20 cellular contexts compared by ENCODE assay signal in the genomic region with DNA sequence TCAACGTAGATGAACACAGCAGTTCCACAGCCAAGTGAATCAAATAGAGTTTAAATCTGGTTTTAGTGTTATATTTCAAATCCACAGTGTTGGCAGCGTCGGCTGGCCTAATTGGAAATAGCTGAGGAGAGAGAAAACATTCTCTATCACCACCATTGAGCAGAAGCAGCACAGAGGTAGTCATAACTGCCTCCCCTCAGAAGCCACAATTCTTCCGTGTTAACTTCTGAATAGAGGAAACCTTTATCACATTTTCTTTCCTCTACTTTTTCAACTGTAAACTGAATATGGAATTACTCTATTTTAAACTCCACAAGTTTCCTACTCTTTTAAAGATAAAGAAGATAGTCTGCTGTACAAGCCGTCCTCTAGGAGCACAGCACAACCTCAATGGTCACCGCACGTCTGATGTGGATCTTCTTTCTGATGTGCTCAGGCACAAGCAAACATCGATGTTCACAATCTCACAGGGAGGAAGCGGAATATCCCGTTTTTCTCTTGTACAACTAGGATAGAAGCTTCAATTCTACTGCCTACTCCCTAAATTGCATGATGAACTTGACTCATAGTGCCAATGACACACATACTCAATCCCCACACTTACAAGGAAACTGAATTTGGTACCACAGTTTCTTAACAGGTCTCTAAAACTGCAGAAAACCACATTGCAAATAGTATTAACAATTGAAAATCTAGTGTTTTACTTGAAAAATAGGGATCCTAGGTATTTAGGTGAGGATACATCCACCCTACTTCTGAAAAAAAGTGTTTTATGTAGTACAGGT.
"Had no signal": no experiment of that assay in that cellular context is flagged by ENCODE, and none has a peak within 500 bp of the region (broad histone marks: within the 10 kb centered on the region; RNA-seq: fewer than 3 reads in every experiment).

No MANE protein-coding gene starts in this region.

- H3K9me3 Mint-ChIP-seq: natural killer cell treated with Interleukin-12 subunit alpha and Interleukin-12 subunit beta and Interleukin-15 and Interleukin-18, amount 100 ng/mL, for 72 hours had no signal

- DNase-seq: activated CD4-positive, alpha-beta T cell treated with anti-CD3 and anti-CD28 coated beads, Interleukin-2, amount 10 ng/mL, durations not matched to agents 7 days and 5 days; activated CD4-positive, CD25-positive, alpha-beta regulatory T cell treated with anti-CD3 and anti-CD28 coated beads, Interleukin-2, amount 50 U/mL, for 72 hours; activated CD8-positive, alpha-beta memory T cell treated with anti-CD3 and anti-CD28 coated beads, Interleukin-2, amount 50 U/mL, for 48 hours; activated gamma-delta T cell; activated T-cell treated with anti-CD3 and anti-CD28 coated beads, Interleukin-2, amount 50 U/mL, for 48 hours; cerebellar nuclear complex; endodermal cell; heart left ventricle; islet precursor cell; left cardiac atrium; midbrain; ovary; spleen; stimulated activated CD4-positive, alpha-beta T cell treated with anti-CD3 and anti-CD28 coated beads, Interleukin-4, amount 100 ng/mL, for 1 hour; stimulated activated naive CD4-positive, alpha-beta T cell treated with Interleukin-2 at 50 U/mL for 16 hours; substantia nigra; T1000; thyroid gland; upper lobe of right lung had no signal

- H3K36me3 Mint-ChIP-seq: natural killer cell treated with Interleukin-12 subunit alpha and Interleukin-12 subunit beta and Interleukin-15 and Interleukin-18, amount 100 ng/mL, for 72 hours had no signal

- H3K27ac Mint-ChIP-seq: activated CD4-positive, alpha-beta T cell treated with anti-CD3 and anti-CD28 coated beads, Interleukin-2, amount 10 ng/mL, durations not matched to agents 7 days and 5 days; endodermal cell; natural killer cell treated with Interleukin-12 subunit alpha and Interleukin-12 subunit beta and Interleukin-15 and Interleukin-18, amount 100 ng/mL, for 72 hours had no signal

- H3K4me3 Mint-ChIP-seq: activated CD4-positive, alpha-beta T cell treated with anti-CD3 and anti-CD28 coated beads, Interleukin-2, amount 10 ng/mL, durations not matched to agents 7 days and 5 days; endodermal cell; natural killer cell treated with Interleukin-12 subunit alpha and Interleukin-12 subunit beta and Interleukin-15 and Interleukin-18, amount 100 ng/mL, for 72 hours had no signal

- H3K27me3 Mint-ChIP-seq: activated CD4-positive, alpha-beta T cell treated with anti-CD3 and anti-CD28 coated beads, Interleukin-2, amount 10 ng/mL, durations not matched to agents 7 days and 5 days had no signal
